ENCODE assay signal across 9 cellular contexts in the genomic region with DNA sequence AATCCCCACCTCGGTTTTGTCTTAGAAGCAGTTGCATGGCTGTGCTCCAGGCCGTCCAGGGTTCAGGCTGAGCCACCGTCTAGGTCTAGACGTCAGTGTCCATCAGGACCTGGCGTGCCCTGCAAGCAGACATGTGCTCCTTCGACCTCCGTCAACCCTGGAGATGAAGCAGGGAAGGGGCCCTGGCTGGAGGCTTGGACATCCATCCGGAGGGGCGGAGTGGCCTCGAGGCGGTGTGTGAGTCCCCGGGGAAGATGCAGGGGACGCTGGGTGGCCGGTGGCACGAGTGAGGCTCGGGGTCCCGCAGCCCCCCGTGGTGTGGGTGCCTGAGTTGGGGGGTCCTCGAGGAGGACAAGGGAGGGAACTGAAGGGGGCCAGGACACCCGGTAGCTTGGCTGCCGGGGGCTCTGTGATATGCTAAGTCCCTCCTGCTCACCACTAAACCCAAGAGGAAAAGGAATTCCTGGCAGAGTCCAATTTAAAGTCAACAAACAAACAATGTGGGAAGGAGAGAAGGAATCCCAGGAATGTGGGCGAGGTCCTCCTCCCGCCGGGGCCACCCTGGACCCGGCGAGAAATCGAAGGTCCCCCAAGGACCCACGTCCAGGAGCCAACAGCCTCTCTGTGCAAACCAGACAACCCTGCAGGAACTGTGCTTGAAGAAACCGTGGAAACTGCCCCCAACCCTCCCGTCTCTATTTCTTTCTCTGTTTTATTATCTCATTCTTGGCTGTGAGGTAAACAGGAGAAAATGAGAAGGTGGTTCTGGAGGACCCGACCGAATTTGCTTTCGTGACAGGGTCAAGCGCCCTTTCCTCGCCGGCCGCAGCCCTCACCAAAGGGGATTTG. TPM values are rescaled to one million over a fixed set of nuclear protein-coding genes. Genes with fewer than 3 reads are reported as not detected.
DNase-seq lines count a peak whose midpoint lies in the region; ATAC-seq and TF ChIP-seq lines count a peak whose summit lies in the region.
"Had no signal": no experiment of that assay in that cellular context is flagged by ENCODE, and none has a peak within 500 bp of the region (broad histone marks: within the 10 kb centered on the region; RNA-seq: fewer than 3 reads in every experiment).

No MANE protein-coding gene starts in this region.

- peak; percentile 17 for DNase-seq in AG04449 (ENCODE audit: low read depth, low spot score)
- no peak for DNase-seq in esophagus muscularis mucosa (ENCODE audit: extremely low spot score)
- DNase-seq in mucosa of descending colon: peak in 1 of 3 donors; percentile 29
- DNase-seq in activated naive CD4-positive, alpha-beta T cell treated with anti-CD3 and anti-CD28 coated beads, Interleukin-2, amount 50 U/mL, for 16 hours: no peak
- DNase-seq in NCI-H2196 (lab: John Stamatoyannopoulos, UW; ENCODE audit: unreplicated experiment): no peak
- DNase-seq: AML-193 had no signal

- TF ChIP-seq EP300 in esophagus muscularis mucosa (IDR thresholded peaks at IDR 0.05): no peak

- H3K4me1 ChIP-seq in esophagus muscularis mucosa (peaks cover 7 to 34% (median 13%) of the 10 kb centered on the region in 4 donors), mucosa of descending colon (ENCODE audit: low read depth) (peaks cover 8% of the 10 kb centered on the region)

- CTCF ChIA-PET in AG04449 (lab: Yijun Ruan, JAX): interaction anchor here (3.5 kb wide), 1 partner anchor 12 kb away, joined by 18 read pairs; no protein-coding TSS in a partner anchor

- H3K36me3 ChIP-seq in esophagus muscularis mucosa (no peaks in the 10 kb centered on the region), mucosa of descending colon (ENCODE audit: low read depth) (no peaks in the 10 kb centered on the region)

- intact Hi-C loops in esophagus muscularis mucosa (cut with DNase I): no loop called here
- intact Hi-C loops in mucosa of descending colon (cut with DNase I, micrococcal nuclease): no loop called here

- POLR2A ChIA-PET in AG04449 (lab: Yijun Ruan, JAX): no interaction called here

- peak overlapping the region; percentile 6 to 61 (median 48) for H3K27ac ChIP-seq in esophagus muscularis mucosa (replicated peaks in 1 of 4)

- TF ChIP-seq POLR2A in esophagus muscularis mucosa (IDR thresholded peaks at IDR 0.05; ENCODE audit: low read depth): no peak

- peaks cover 0 to 21% (median 0%) of the 10 kb centered on the region in 4 donors for H3K27me3 ChIP-seq in esophagus muscularis mucosa

- no peaks in the 10 kb centered on the region for H3K9me3 ChIP-seq in esophagus muscularis mucosa
- H3K9me3 ChIP-seq in mucosa of descending colon: no peaks in the 10 kb centered on the region

- TF ChIP-seq CTCF in AG04449 (IDR thresholded peaks at IDR 0.05; ENCODE audit: insufficient read depth, low read length, missing control alignments) (no peak), esophagus muscularis mucosa (IDR thresholded peaks at IDR 0.05) (no peak), mucosa of descending colon (IDR thresholded peaks at IDR 0.05) (no peak)

- peak; percentile 78 for ATAC-seq in mucosa of descending colon
- ATAC-seq in HG03196 (IDR thresholded peaks at IDR 0.05; ENCODE audit: unreplicated experiment): no peak
- no peak for ATAC-seq in HG02973 (IDR thresholded peaks at IDR 0.05; ENCODE audit: unreplicated experiment)

- H3K4me3 ChIP-seq in AG04449 (ENCODE audit: low read depth, low read length) (peak overlapping the region; percentile 29), esophagus muscularis mucosa (peak overlapping the region; percentile 12 to 34 (median 18)), mucosa of descending colon (no peak overlapping the region)

- 57% methylated on average over 22 of the region's 37 CpGs for WGBS in esophagus muscularis mucosa

TF ChIP-seq in PFSK-1, 5 proteins besides CTCF, POLR2A, EP300 and RAD21:
- TF ChIP-seq, protein P1, sequence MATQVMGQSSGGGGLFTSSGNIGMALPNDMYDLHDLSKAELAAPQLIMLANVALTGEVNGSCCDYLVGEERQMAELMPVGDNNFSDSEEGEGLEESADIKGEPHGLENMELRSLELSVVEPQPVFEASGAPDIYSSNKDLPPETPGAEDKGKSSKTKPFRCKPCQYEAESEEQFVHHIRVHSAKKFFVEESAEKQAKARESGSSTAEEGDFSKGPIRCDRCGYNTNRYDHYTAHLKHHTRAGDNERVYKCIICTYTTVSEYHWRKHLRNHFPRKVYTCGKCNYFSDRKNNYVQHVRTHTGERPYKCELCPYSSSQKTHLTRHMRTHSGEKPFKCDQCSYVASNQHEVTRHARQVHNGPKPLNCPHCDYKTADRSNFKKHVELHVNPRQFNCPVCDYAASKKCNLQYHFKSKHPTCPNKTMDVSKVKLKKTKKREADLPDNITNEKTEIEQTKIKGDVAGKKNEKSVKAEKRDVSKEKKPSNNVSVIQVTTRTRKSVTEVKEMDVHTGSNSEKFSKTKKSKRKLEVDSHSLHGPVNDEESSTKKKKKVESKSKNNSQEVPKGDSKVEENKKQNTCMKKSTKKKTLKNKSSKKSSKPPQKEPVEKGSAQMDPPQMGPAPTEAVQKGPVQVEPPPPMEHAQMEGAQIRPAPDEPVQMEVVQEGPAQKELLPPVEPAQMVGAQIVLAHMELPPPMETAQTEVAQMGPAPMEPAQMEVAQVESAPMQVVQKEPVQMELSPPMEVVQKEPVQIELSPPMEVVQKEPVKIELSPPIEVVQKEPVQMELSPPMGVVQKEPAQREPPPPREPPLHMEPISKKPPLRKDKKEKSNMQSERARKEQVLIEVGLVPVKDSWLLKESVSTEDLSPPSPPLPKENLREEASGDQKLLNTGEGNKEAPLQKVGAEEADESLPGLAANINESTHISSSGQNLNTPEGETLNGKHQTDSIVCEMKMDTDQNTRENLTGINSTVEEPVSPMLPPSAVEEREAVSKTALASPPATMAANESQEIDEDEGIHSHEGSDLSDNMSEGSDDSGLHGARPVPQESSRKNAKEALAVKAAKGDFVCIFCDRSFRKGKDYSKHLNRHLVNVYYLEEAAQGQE (IDR thresholded peaks at IDR 0.05; ENCODE audit: insufficient read depth in 1 of 2, low read depth in 2 of 2, low read length in 2 of 2): no peak
- no peak for TF ChIP-seq TAF1 (IDR thresholded peaks at IDR 0.05; ENCODE audit: borderline replicate concordance, insufficient read depth, low read length)
- TF ChIP-seq SIN3A (IDR thresholded peaks at IDR 0.05; ENCODE audit: borderline replicate concordance, insufficient read depth, low read length): no peak
- TF ChIP-seq FOXP2 (optimal IDR thresholded peaks at IDR 0.05; ENCODE audit: borderline replicate concordance, extremely low read depth, extremely low read length, insufficient read depth): peak; percentile 17
- no peak for TF ChIP-seq POLR2AphosphoS5 (IDR thresholded peaks at IDR 0.05; ENCODE audit: low read depth, low read length)

RNA-seq across cellular contexts. Expression of a gene that starts 14.8 kb away (rescaled TPM):
- 700 TPM for polyA plus RNA-seq in PFSK-1 (2012; ENCODE audit: insufficient read length, low read depth)
- total RNA-seq in esophagus muscularis mucosa (100 to 1,000 TPM in 1 of 4 donors, 10 to 100 TPM in 3; 76.8 to 110 (median 95.3) TPM), mucosa of descending colon (100 to 1,000 TPM; 204 to 305 (median 281) TPM)

RNA-seq across cellular contexts. Expression of a gene that starts 31.5 kb away (rescaled TPM):
- polyA plus RNA-seq in PFSK-1 (2012; ENCODE audit: insufficient read length, low read depth): 0.10 TPM
- total RNA-seq in esophagus muscularis mucosa (1 to 10 TPM in 1 of 4 donors, not detected in 3; 2.0 TPM), mucosa of descending colon (100 to 1,000 TPM; 184 to 443 (median 361) TPM)

RNA-seq across cellular contexts. Expression of a gene that starts 39.3 kb away (rescaled TPM):
- polyA plus RNA-seq in PFSK-1 (2012; ENCODE audit: insufficient read length, low read depth): 24.3 TPM
- not detected for total RNA-seq in esophagus muscularis mucosa
- under 1 TPM in 1 of 3 donors, not detected in 2; 0.19 TPM for total RNA-seq in mucosa of descending colon

RNA-seq across cellular contexts. Expression of a gene that starts 45.2 kb away (rescaled TPM):
- polyA plus RNA-seq in PFSK-1 (2012; ENCODE audit: insufficient read length, low read depth): 0.93 TPM
- total RNA-seq in esophagus muscularis mucosa (1 to 10 TPM in 1 of 4 donors, under 1 TPM in 1, not detected in 2; 0.40 to 1.3 TPM), mucosa of descending colon (under 1 TPM in 1 of 3 donors, not detected in 2; 0.25 TPM)

RNA-seq across cellular contexts. Expression of a gene that starts 58.4 kb away (rescaled TPM):
- polyA plus RNA-seq in PFSK-1 (2012; ENCODE audit: insufficient read length, low read depth): 1.4 TPM
- total RNA-seq in esophagus muscularis mucosa (1 to 10 TPM in 1 of 4 donors, not detected in 3; 1.2 TPM), mucosa of descending colon (not detected)

Comparison
In these comparisons a context has a peak if more than half of its experiments do, and no peak if none do; other contexts are left out.
1. RNA of a gene that starts 31.5 kb away (total RNA-seq): 184 to 443 TPM in mucosa of descending colon; 2.0 TPM in esophagus muscularis mucosa; every median in the first group is over 10 times any median in the second.